ENCODE assay signal across 8 cellular contexts in genomic region chrX:16023790-16024734, GRCh38.
DNase-seq lines count a peak whose midpoint lies in the region; ATAC-seq, FAIRE-seq and TF ChIP-seq lines count a peak whose summit lies in the region.

No MANE protein-coding gene starts in this region.

- no peak overlapping the region for H3K27ac ChIP-seq in H1 (ENCODE audit: low read depth, low read length)

- no peaks in the 10 kb centered on the region for H3K79me1 ChIP-seq in H1 (ENCODE audit: low read depth, low read length)

- no peak for FAIRE-seq in H1 (lab: Jason Lieb, UNC)

- no peak overlapping the region for H4K5ac ChIP-seq in H1 (ENCODE audit: insufficient read length, low read depth, low read length)

- H3K9ac ChIP-seq in H1 (replicated peaks in 1 of 4; ENCODE audit: extremely low read depth in 1 of 4, low read depth in 3 of 4, low read length in 3 of 4): no peak overlapping the region

- no peak overlapping the region for H2BK120ac ChIP-seq in H1 (replicated peaks; ENCODE audit: low read depth, low read length)

- CTCF ChIA-PET in H1 (lab: Charles Lee; ENCODE audit: partially characterized antibody): interaction anchor here (1.0 to 1.7 kb wide), 3 partner anchors 10 to 98 kb away, joined by 3 to 4 read pairs (median 4); no protein-coding TSS in a partner anchor

- TF ChIP-seq CTCF in H1 (IDR thresholded peaks at IDR 0.05; ENCODE audit: control extremely low read depth in 1 of 3, insufficient read depth in 1 of 3, low read depth in 1 of 3, low read length in 3 of 3): no peak

- ATAC-seq in GM19463 (IDR thresholded peaks at IDR 0.05; ENCODE audit: unreplicated experiment): peak; percentile 93
- ATAC-seq in HG03378 (IDR thresholded peaks at IDR 0.05; ENCODE audit: unreplicated experiment): peak; percentile 98

- H2AFZ ChIP-seq in H1 (ENCODE audit: low read length): no peak overlapping the region

- H2BK5ac ChIP-seq in H1 (ENCODE audit: low read depth, low read length): no peak overlapping the region

- H2BK15ac ChIP-seq in H1 (ENCODE audit: low read length): no peak overlapping the region

- no peak overlapping the region for H2AK5ac ChIP-seq in H1 (ENCODE audit: low read depth, low read length)

- H4K8ac ChIP-seq in H1 (ENCODE audit: extremely low read depth, insufficient read depth, low read length): no peak overlapping the region

- 81% methylated on average over 8 of the region's 9 CpGs; no CpG with 5 or more reads in 1 of the 2 experiments for WGBS in H1 (ENCODE audit: extremely low coverage in 1 of 2, insufficient coverage in 1 of 2, insufficient read length in 1 of 2, insufficient replicate concordance in 2 of 2, low coverage in 1 of 2, low lambda C conversion rate in 2 of 2, missing lambda C conversion rate in 1 of 2), 2 experiments

- POLR2A ChIA-PET in H1 (lab: Charles Lee; ENCODE audit: partially characterized antibody): interaction anchor here (0.8 kb wide), 1 partner anchor 9 kb away, joined by 3 read pairs; no protein-coding TSS in a partner anchor

- no peaks in the 10 kb centered on the region for H3K36me3 ChIP-seq in H1 (ENCODE audit: control insufficient read depth in 2 of 4, insufficient read depth in 4 of 4, low read length in 3 of 4)

- no peak for TF ChIP-seq POLR2A in H1 (IDR thresholded peaks at IDR 0.05; ENCODE audit: control extremely low read depth in 1 of 2, low read depth in 2 of 2, low read length in 2 of 2)

- no peak overlapping the region for H3K56ac ChIP-seq in H1 (replicated peaks; ENCODE audit: insufficient read length, low read depth, low read length)

- H3K18ac ChIP-seq in H1 (ENCODE audit: extremely low read depth, low read length): no peak overlapping the region

- TF ChIP-seq EP300 in H1 (IDR thresholded peaks at IDR 0.05; ENCODE audit: borderline replicate concordance in 1 of 2, low read depth in 2 of 2, low read length in 2 of 2): no peak

- H3K4me3 ChIP-seq in H1 (ENCODE audit: extremely low read depth in 1 of 4, insufficient read depth in 2 of 4, low read depth in 3 of 4, low read length in 4 of 4): no peak overlapping the region

- no peak for TF ChIP-seq RAD21 in H1 (IDR thresholded peaks at IDR 0.05 in 1 of 2, conservative IDR thresholded peaks at IDR 0.05 in 1 of 2; ENCODE audit: low read depth in 2 of 2, low read length in 2 of 2)

- no peaks in the 10 kb centered on the region for H3K4me1 ChIP-seq in H1 (replicated peaks in 1 of 4; ENCODE audit: control insufficient read depth in 3 of 4, insufficient read depth in 4 of 4, low read length in 3 of 4)

- no peaks in the 10 kb centered on the region for H3K27me3 ChIP-seq in H1 (replicated peaks in 1 of 4; ENCODE audit: control insufficient read depth in 3 of 4, extremely low read depth in 1 of 4, insufficient read depth in 3 of 4, low read length in 3 of 4)

- H3K23me2 ChIP-seq in H1 (ENCODE audit: low read depth, low read length): no peaks in the 10 kb centered on the region

- no peak overlapping the region for H3K23ac ChIP-seq in H1 (ENCODE audit: insufficient read length)

- no peaks in the 10 kb centered on the region for H3K79me2 ChIP-seq in H1 (ENCODE audit: control insufficient read depth in 1 of 2, insufficient read depth in 2 of 2, low read length in 2 of 2)

- DNase-seq in EH (ENCODE audit: low read depth) (peak; percentile 56), H1 (ENCODE audit: low read depth in 1 of 2, low spot score in 2 of 2) (no peak), SK-N-DZ (ENCODE audit: low spot score) (no peak), NCI-H69 (lab: John Stamatoyannopoulos, UW) (no peak), NCI-H1105 treated with DMSO at 0.1 percent for 48 hours (lab: John Stamatoyannopoulos, UW) (no peak), UCSD-AML1 (lab: John Stamatoyannopoulos, UW; ENCODE audit: unreplicated experiment) (no peak)

- H2BK20ac ChIP-seq in H1 (ENCODE audit: low read length): 0 out of 2 replicates have a peak overlapping the region, but pooled peaks have one; percentile 67

- no peak overlapping the region for H3K4ac ChIP-seq in H1 (replicated peaks; ENCODE audit: insufficient read length, low read depth, low read length)

- no peak overlapping the region for H4K91ac ChIP-seq in H1 (replicated peaks; ENCODE audit: insufficient read length, low read length)

- no peaks in the 10 kb centered on the region for H4K20me1 ChIP-seq in H1 (replicated peaks in 1 of 2; ENCODE audit: control insufficient read depth in 1 of 2, insufficient read depth in 2 of 2, low read length in 2 of 2)

- no peak overlapping the region for H3K4me2 ChIP-seq in H1 (ENCODE audit: insufficient read depth in 1 of 2, low read depth in 2 of 2, low read length in 2 of 2)

- H3K14ac ChIP-seq in H1 (ENCODE audit: insufficient read length): no peak overlapping the region

- 0 out of 2 replicates have a peak overlapping the region, but pooled peaks have one; percentile 17 for H2BK12ac ChIP-seq in H1 (ENCODE audit: low read depth, low read length)

- no peaks in the 10 kb centered on the region for H3K9me3 ChIP-seq in H1 (ENCODE audit: insufficient read depth in 2 of 2, low read depth in 1 of 2, low read length in 1 of 2)

TF ChIP-seq in H1, 55 proteins besides CTCF, POLR2A, EP300 and RAD21:
- TF ChIP-seq FOSL1 (IDR thresholded peaks at IDR 0.05; ENCODE audit: insufficient read depth, low read depth, low read length): no peak
- no peak for TF ChIP-seq TEAD4 (IDR thresholded peaks at IDR 0.05; ENCODE audit: low read depth, low read length)
- TF ChIP-seq EGR1 (IDR thresholded peaks at IDR 0.05; ENCODE audit: borderline replicate concordance, low read depth, low read length): no peak
- no peak for TF ChIP-seq TBP (IDR thresholded peaks at IDR 0.05; ENCODE audit: low read depth, low read length)
- TF ChIP-seq CBX8 (IDR thresholded peaks at IDR 0.05; ENCODE audit: borderline replicate concordance, low read depth, low read length): no peak
- no peak for TF ChIP-seq RNF2 (IDR thresholded peaks at IDR 0.05; ENCODE audit: borderline replicate concordance, low read depth, low read length, missing control alignments, poor library complexity, severe bottlenecking)
- no peak for TF ChIP-seq KDM5A (IDR thresholded peaks at IDR 0.05; ENCODE audit: low read length)
- TF ChIP-seq MAX (IDR thresholded peaks at IDR 0.05): no peak
- no peak for TF ChIP-seq GABPA (IDR thresholded peaks at IDR 0.05; ENCODE audit: borderline replicate concordance, insufficient read depth, low read length)
- TF ChIP-seq SAP30 (IDR thresholded peaks at IDR 0.05; ENCODE audit: insufficient read depth, insufficient replicate concordance, low read length): no peak
- TF ChIP-seq TCF12 (IDR thresholded peaks at IDR 0.05; ENCODE audit: low read depth, low read length): no peak
- TF ChIP-seq SP1 (IDR thresholded peaks at IDR 0.05; ENCODE audit: low read depth, low read length): no peak
- TF ChIP-seq RXRA (IDR thresholded peaks at IDR 0.05; ENCODE audit: insufficient read depth, low read depth, low read length): no peak
- TF ChIP-seq NANOG (IDR thresholded peaks at IDR 0.05; ENCODE audit: insufficient read depth, low read depth, low read length, poor library complexity, severe bottlenecking): no peak
- TF ChIP-seq EZH2 (IDR thresholded peaks at IDR 0.05; ENCODE audit: low read depth, low read length, severe bottlenecking): no peak
- TF ChIP-seq CBX5 (IDR thresholded peaks at IDR 0.05; ENCODE audit: low read depth, low read length): no peak
